ENCODE assay signal across 21 cellular contexts in the genomic region with DNA sequence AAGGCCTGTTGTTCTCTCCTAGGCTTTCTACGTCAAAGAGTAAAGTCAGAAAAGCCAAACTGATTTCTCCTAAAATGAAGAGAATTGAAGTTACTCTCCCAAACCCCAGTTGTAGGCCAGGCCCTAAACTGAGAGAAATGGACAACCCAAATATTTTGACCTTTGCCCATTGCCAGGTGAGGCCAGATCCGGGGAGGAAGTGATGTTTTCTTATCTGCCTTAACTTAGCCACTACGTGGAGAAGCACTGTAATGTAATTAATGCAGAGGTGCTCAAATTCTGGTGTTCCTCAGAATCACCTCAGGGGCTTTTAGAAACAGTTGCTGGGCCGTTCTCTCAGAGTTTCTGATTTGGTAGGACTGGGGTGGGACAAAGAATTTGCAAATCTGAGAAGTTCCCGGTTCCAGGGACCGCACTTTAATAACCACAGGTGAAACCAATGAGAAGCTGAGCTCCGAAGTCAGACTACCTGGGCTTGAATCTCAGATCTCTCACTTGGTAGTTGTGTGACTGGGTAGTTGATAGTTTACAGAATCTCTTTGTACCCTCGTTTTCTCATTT.
A peak's percentile ranks its signal among the peaks of the same experiment; 100 is the strongest.
DNase-seq lines count a peak whose midpoint lies in the region; ATAC-seq and TF ChIP-seq lines count a peak whose summit lies in the region.
"Had no signal": no experiment of that assay in that cellular context is flagged by ENCODE, and none has a peak within 500 bp of the region (broad histone marks: within the 10 kb centered on the region; RNA-seq: fewer than 3 reads in every experiment).

No MANE protein-coding gene starts in this region.

- no peak overlapping the region for H4K12ac ChIP-seq in trophoblast cell (ENCODE audit: low read depth, low read length)

- H3K27me3 Mint-ChIP-seq in CD4-positive, alpha-beta memory T cell, result no peaks in the 10 kb centered on the region

- no peak for ATAC-seq in body of pancreas
- ATAC-seq in HG02571 (IDR thresholded peaks at IDR 0.05; ENCODE audit: unreplicated experiment), result no peak
- ATAC-seq: GM23338, Right ventricle myocardium inferior had no signal

- H3K23ac ChIP-seq in trophoblast cell (ENCODE audit: low read length), result no peak overlapping the region

- no peak for TF ChIP-seq CTCF in HL-60 (IDR thresholded peaks at IDR 0.05; ENCODE audit: insufficient read depth, low read length)
- TF ChIP-seq CTCF in body of pancreas (IDR thresholded peaks at IDR 0.05), result no peak

- no peak overlapping the region for H3K4me3 ChIP-seq in CD4-positive, alpha-beta memory T cell (ENCODE audit: low read length in 2 of 2)
- H3K4me3 ChIP-seq in HL-60 (replicated peaks; ENCODE audit: insufficient read depth, low read length) (no peak overlapping the region), body of pancreas (no peak overlapping the region), trophoblast cell (ENCODE audit: low read depth, low read length) (no peak overlapping the region)
- H3K4me3 ChIP-seq: GM23338, SK-N-MC had no signal

- H3K4me3 Mint-ChIP-seq in CD4-positive, alpha-beta memory T cell, result no peak overlapping the region
- H3K4me3 Mint-ChIP-seq: CD8-positive, alpha-beta memory T cell; GM23338 had no signal

- H3K79me2 ChIP-seq in trophoblast cell (ENCODE audit: control insufficient read depth, insufficient read depth, low read length, poor library complexity), result peaks cover 2% of the 10 kb centered on the region

- H3K27me3 ChIP-seq in CD4-positive, alpha-beta memory T cell (ENCODE audit: insufficient read depth, low read length), result no peaks in the 10 kb centered on the region
- H3K27me3 ChIP-seq in HL-60 (ENCODE audit: insufficient read depth, poor library complexity, severe bottlenecking) (no peaks in the 10 kb centered on the region), body of pancreas (no peaks in the 10 kb centered on the region), trophoblast cell (ENCODE audit: insufficient read depth, low read length) (no peaks in the 10 kb centered on the region)
- H3K27me3 ChIP-seq: BE2C had no signal

- peaks cover 49 to 87% (median 72%) of the 10 kb centered on the region in 4 donors for H3K4me1 Mint-ChIP-seq in CD4-positive, alpha-beta memory T cell

- no peak overlapping the region for H4K8ac ChIP-seq in trophoblast cell (ENCODE audit: low read depth, low read length)

- peak overlapping the region; percentile 26 for H2BK5ac ChIP-seq in trophoblast cell (ENCODE audit: low read depth, low read length, poor library complexity)

- H3K18ac ChIP-seq in trophoblast cell (ENCODE audit: low read length), result no peak overlapping the region

- peaks cover 53% of the 10 kb centered on the region for H3K4me1 ChIP-seq in CD4-positive, alpha-beta memory T cell (ENCODE audit: insufficient read depth, low read length)
- peaks cover 60% of the 10 kb centered on the region for H3K4me1 ChIP-seq in body of pancreas
- H3K4me1 ChIP-seq in trophoblast cell (ENCODE audit: control insufficient read depth in 1 of 2, insufficient read depth in 2 of 2, low read length in 2 of 2), result peaks cover 18% of the 10 kb centered on the region in 2 experiments

- peak overlapping the region in 4 of 7 donors; percentile 10 to 29 (median 19) for H3K27ac Mint-ChIP-seq in CD4-positive, alpha-beta memory T cell
- H3K27ac Mint-ChIP-seq: GM23338 had no signal

- H2AFZ ChIP-seq in trophoblast cell (ENCODE audit: insufficient read depth, low read length, poor library complexity), result no peak overlapping the region
- H2AFZ ChIP-seq: GM23338 had no signal

- no peak for DNase-seq in CD4-positive, alpha-beta memory T cell
- DNase-seq in HL-60 (ENCODE audit: low read depth in 1 of 2, low spot score in 1 of 2), result no peak
- no peak for DNase-seq in body of pancreas
- DNase-seq in trophoblast cell, result no peak
- no peak for DNase-seq in NK-92 (lab: John Stamatoyannopoulos, UW; ENCODE audit: unreplicated experiment)
- DNase-seq in pons (ENCODE audit: low spot score), result no peak
- no peak for DNase-seq in NCI-H1105 (lab: John Stamatoyannopoulos, UW)
- DNase-seq: BE2C; CD8-positive, alpha-beta memory T cell; DMS53; EL; HCEC 1CT; NCI-H1417 treated with DMSO at 0.1 percent for 48 hours; NCI-H187 treated with DMSO at 0.1 percent for 48 hours; NCI-H226; NCI-H524 had no signal

- H3K9me3 ChIP-seq in CD4-positive, alpha-beta memory T cell (ENCODE audit: control insufficient read depth in 1 of 2, low read length in 2 of 2), result no peaks in the 10 kb centered on the region
- no peaks in the 10 kb centered on the region for H3K9me3 ChIP-seq in body of pancreas
- no peaks in the 10 kb centered on the region for H3K9me3 ChIP-seq in trophoblast cell (ENCODE audit: insufficient read depth, low read depth, low read length)
- H3K9me3 ChIP-seq: BE2C had no signal

- no peak overlapping the region for H3K14ac ChIP-seq in trophoblast cell (ENCODE audit: low read length)

- peaks cover 5 to 15% of the 10 kb centered on the region in 2 donors for H3K36me3 Mint-ChIP-seq in CD4-positive, alpha-beta memory T cell

- no peak overlapping the region for H3K27ac ChIP-seq in CD4-positive, alpha-beta memory T cell (ENCODE audit: low read depth, low read length)
- H3K27ac ChIP-seq in HL-60 (replicated peaks) (peak overlapping the region; percentile 61), body of pancreas (peak overlapping the region in 3 of 4 donors; percentile 4 to 71 (median 26)), trophoblast cell (ENCODE audit: low read depth, low read length) (no peak overlapping the region)
- H3K27ac ChIP-seq: KMS-11, SK-N-MC had no signal

- H4K91ac ChIP-seq in trophoblast cell (ENCODE audit: low read depth, low read length), result no peak overlapping the region

- no peak overlapping the region for H3K9ac ChIP-seq in trophoblast cell (ENCODE audit: low read length)
- H3K9ac ChIP-seq: KMS-11 had no signal

- H2AK5ac ChIP-seq in trophoblast cell (ENCODE audit: low read length), result no peak overlapping the region

- CTCF ChIA-PET in CD4-positive, alpha-beta memory T cell (lab: Charles Lee; ENCODE audit: partially characterized antibody), result no interaction called here

- peaks cover 14% of the 10 kb centered on the region for H3K79me1 ChIP-seq in trophoblast cell (ENCODE audit: low read length)

- WGBS in body of pancreas, 2 donors, result 63 to 67% methylated on average over 7 to 8 of the region's 8 CpGs
- no CpG with 5 or more reads among the region's 8 CpGs for WGBS in trophoblast cell (ENCODE audit: extremely low coverage, insufficient coverage, insufficient read length)

- H3K4ac ChIP-seq in trophoblast cell (ENCODE audit: low read depth, low read length), result no peak overlapping the region

- intact Hi-C loops in CD4-positive, alpha-beta memory T cell (cut with micrococcal nuclease), result no loop called here
- intact Hi-C loops in body of pancreas (cut with DNase I), result no loop called here

- H2BK120ac ChIP-seq in trophoblast cell (ENCODE audit: insufficient read depth, low read length, poor library complexity), result no peak overlapping the region

- no peaks in the 10 kb centered on the region for H3K36me3 ChIP-seq in CD4-positive, alpha-beta memory T cell (ENCODE audit: insufficient read depth, low read length)
- H3K36me3 ChIP-seq in body of pancreas (replicated peaks in 1 of 2; ENCODE audit: insufficient read depth in 1 of 2, low read depth in 2 of 2) (no peaks in the 10 kb centered on the region), trophoblast cell (ENCODE audit: control insufficient read depth in 1 of 2, insufficient read depth in 2 of 2, low read length in 2 of 2) (no peaks in the 10 kb centered on the region)
- H3K36me3 ChIP-seq: BE2C had no signal

- H2BK12ac ChIP-seq in trophoblast cell (ENCODE audit: low read length), result no peak overlapping the region

- peaks cover 0 to 2% (median 0%) of the 10 kb centered on the region in 8 donors for H3K9me3 Mint-ChIP-seq in CD4-positive, alpha-beta memory T cell
- H3K9me3 Mint-ChIP-seq: GM23338 had no signal

- POLR2A ChIA-PET in CD4-positive, alpha-beta memory T cell (lab: Charles Lee; ENCODE audit: partially characterized antibody), result interaction anchor here (1.3 kb wide), 1 partner anchor 18 kb away, joined by 3 read pairs; no protein-coding TSS in a partner anchor

- no peak overlapping the region for H3K4me2 ChIP-seq in trophoblast cell (ENCODE audit: low read length)
- H3K4me2 ChIP-seq: GM23338, KMS-11 had no signal

- no peak for TF ChIP-seq POLR2A in body of pancreas (IDR thresholded peaks at IDR 0.05)

Comparison
In these comparisons a context has a peak if more than half of its experiments do, and no peak if none do; other contexts are left out.
1. H3K27ac ChIP-seq: peak in HL-60 (single experiment) and body of pancreas (3 of 4); none in CD4-positive, alpha-beta memory T cell (single experiment) and trophoblast cell (single experiment).